Comparison of ENCODE assay signal across 1 cellular context in genomic region chr1:230087034-230087721, GRCh38.
A peak's percentile ranks its signal among the peaks of the same experiment; 100 is the strongest.
TF ChIP-seq lines count a peak whose summit lies in the region.

No MANE protein-coding gene starts in this region.

TF ChIP-seq in HEK293, 187 proteins besides CTCF, POLR2A, EP300 and RAD21 (continued from another document):
- TF ChIP-seq ZBTB44 (tag by site-specific recombination; IDR thresholded peaks at IDR 0.05), result peak; percentile 88
- no peak for TF ChIP-seq ZBTB20 (tag by site-specific recombination; IDR thresholded peaks at IDR 0.05)
- TF ChIP-seq OSR2 (tag by site-specific recombination; IDR thresholded peaks at IDR 0.05), result peak; percentile 79
- peak; percentile 6; the same call in 1 of the 2 replicates for TF ChIP-seq FEZF1 (tag by site-specific recombination; IDR thresholded peaks at IDR 0.05)
- TF ChIP-seq ZEB2 (tag by site-specific recombination; IDR thresholded peaks at IDR 0.05), result peak; percentile 67; the same call in 1 of the 2 replicates
- TF ChIP-seq ZNF266 (tag by site-specific recombination; IDR thresholded peaks at IDR 0.05; ENCODE audit: low read depth), result no peak
- TF ChIP-seq ZNF600 (tag by site-specific recombination; IDR thresholded peaks at IDR 0.05), result 0 out of 2 replicates have a peak, but pooled peaks have one; percentile 32
TF ChIP-seq in HEK293: peak in this region for 18.
